In the genomic region with DNA sequence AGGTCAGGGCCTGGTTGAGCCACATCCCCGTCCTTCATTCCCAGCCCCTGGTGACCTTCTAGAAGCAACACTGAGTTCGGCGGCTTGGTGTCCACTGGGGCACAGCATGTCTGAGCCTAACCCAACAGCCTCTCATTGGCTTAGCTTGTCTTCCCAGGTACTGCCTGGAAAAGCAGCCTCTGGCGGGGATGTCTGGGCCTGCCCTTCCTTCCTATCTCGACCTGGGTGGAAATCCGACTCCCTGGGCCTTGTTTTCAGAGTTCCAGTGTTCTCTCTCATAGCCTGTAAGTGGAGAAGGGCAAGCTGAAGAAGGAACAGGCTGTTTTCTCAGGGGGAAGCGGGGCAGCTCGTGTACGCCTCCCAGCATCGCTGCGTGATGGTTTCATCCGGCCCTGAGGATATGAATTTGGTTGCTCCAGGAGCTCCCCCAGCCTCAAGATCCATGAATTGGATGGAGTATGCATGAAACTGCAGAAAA, we compare ENCODE assay signal across 8 cellular contexts.
A peak's percentile ranks its signal among the peaks of the same experiment; 100 is the strongest.
DNase-seq lines count a peak whose midpoint lies in the region; ATAC-seq, FAIRE-seq and TF ChIP-seq lines count a peak whose summit lies in the region.

No MANE protein-coding gene starts in this region.

- peak overlapping the region in 1 of 7 donors; percentile 51 for H3K4me3 Mint-ChIP-seq in CD8-positive, alpha-beta memory T cell

- peaks cover 75% of the 10 kb centered on the region for H3K4me1 ChIP-seq in CD8-positive, alpha-beta memory T cell (ENCODE audit: insufficient read depth, low read length)

- peaks cover 0 to 3% of the 10 kb centered on the region in 2 donors for H3K27me3 Mint-ChIP-seq in CD8-positive, alpha-beta memory T cell

- no peaks in the 10 kb centered on the region for H3K36me3 ChIP-seq in CD8-positive, alpha-beta memory T cell (ENCODE audit: insufficient read depth, low read length)
- H3K36me3 ChIP-seq in bronchial epithelial cell (ENCODE audit: control insufficient read depth, insufficient read depth, low read length): no peaks in the 10 kb centered on the region
- no peaks in the 10 kb centered on the region for H3K36me3 ChIP-seq in neural cell (ENCODE audit: insufficient read depth, low read length)

- no peak for TF ChIP-seq RAD21 in neural cell (conservative IDR thresholded peaks at IDR 0.05)

- FAIRE-seq in bronchial epithelial cell (lab: Jason Lieb, UNC) (no peak), GM12892 (lab: Jason Lieb, UNC) (no peak)

- peak overlapping the region; percentile 87 for H3K9ac ChIP-seq in neural cell (ENCODE audit: low read length)

- no peaks in the 10 kb centered on the region for H3K9me3 ChIP-seq in CD8-positive, alpha-beta memory T cell (ENCODE audit: low read length)
- H3K9me3 ChIP-seq in neural cell (ENCODE audit: low read length): no peaks in the 10 kb centered on the region

- peaks cover 71 to 78% (median 74%) of the 10 kb centered on the region in 3 donors for H3K4me1 Mint-ChIP-seq in CD8-positive, alpha-beta memory T cell

- H3K79me2 ChIP-seq in neural cell (replicated peaks; ENCODE audit: insufficient read depth, low read length): no peaks in the 10 kb centered on the region

- peak overlapping the region; percentile 96 for H3K27ac ChIP-seq in CD8-positive, alpha-beta memory T cell (ENCODE audit: low read depth, low read length)
- H3K27ac ChIP-seq in neural cell (ENCODE audit: low read length): peak overlapping the region; percentile 98

- peak overlapping the region; percentile 45 to 100 (median 94) for H3K27ac Mint-ChIP-seq in CD8-positive, alpha-beta memory T cell

- ATAC-seq in GM18858 (IDR thresholded peaks at IDR 0.05; ENCODE audit: unreplicated experiment) (no peak), GM21576 (IDR thresholded peaks at IDR 0.05; ENCODE audit: unreplicated experiment) (no peak)

- POLR2A ChIA-PET in CD8-positive, alpha-beta memory T cell (lab: Charles Lee): no interaction called here

- TF ChIP-seq CTCF in bronchial epithelial cell (IDR thresholded peaks at IDR 0.05; ENCODE audit: insufficient read depth, low read length, severe bottlenecking) (peak; percentile 18), neural cell (IDR thresholded peaks at IDR 0.05; ENCODE audit: poor library complexity, severe bottlenecking) (no peak)

- no peaks in the 10 kb centered on the region for H3K27me3 ChIP-seq in CD8-positive, alpha-beta memory T cell (ENCODE audit: insufficient read depth, low read length, poor library complexity, severe bottlenecking)
- no peaks in the 10 kb centered on the region for H3K27me3 ChIP-seq in bronchial epithelial cell (ENCODE audit: control insufficient read depth, insufficient read depth, low read length)
- no peaks in the 10 kb centered on the region for H3K27me3 ChIP-seq in neural cell (ENCODE audit: insufficient read depth, low read depth, low read length)

- peaks cover 31% of the 10 kb centered on the region for H3F3A ChIP-seq in neural cell (ENCODE audit: insufficient read depth, low read length, poor library complexity, severe bottlenecking)

- no peaks in the 10 kb centered on the region for H3K36me3 Mint-ChIP-seq in CD8-positive, alpha-beta memory T cell

- CTCF ChIA-PET in CD8-positive, alpha-beta memory T cell (lab: Charles Lee): interaction anchor here (0.9 kb wide), 1 partner anchor 17 kb away, joined by 3 read pairs; no protein-coding TSS in a partner anchor

- no peak overlapping the region for H3K4me2 ChIP-seq in neural cell (ENCODE audit: low read length)

- no peak overlapping the region for H2AFZ ChIP-seq in neural cell (ENCODE audit: low read depth, low read length)

- H3K9me3 Mint-ChIP-seq in CD8-positive, alpha-beta memory T cell: peaks cover 0 to 3% (median 0%) of the 10 kb centered on the region in 5 donors

- no peak overlapping the region for H3K4me3 ChIP-seq in CD8-positive, alpha-beta memory T cell (ENCODE audit: low read length)
- H3K4me3 ChIP-seq in bronchial epithelial cell (ENCODE audit: low read depth, low read length): no peak overlapping the region
- H3K4me3 ChIP-seq in neural cell (ENCODE audit: low read length): no peak overlapping the region

- no peaks in the 10 kb centered on the region for H4K20me1 ChIP-seq in neural cell (ENCODE audit: insufficient read depth)

- no peaks in the 10 kb centered on the region for H3K9me2 ChIP-seq in neural cell (ENCODE audit: insufficient read depth, low read length)

- no peak for TF ChIP-seq EP300 in neural cell (conservative IDR thresholded peaks at IDR 0.05; ENCODE audit: poor library complexity, severe bottlenecking)

- no peak for DNase-seq in CD8-positive, alpha-beta memory T cell
- DNase-seq in NCI-H2107 (lab: John Stamatoyannopoulos, UW): peak; percentile 94
- peak; percentile 92 for DNase-seq in bronchial epithelial cell (ENCODE audit: low read depth)
- no peak for DNase-seq in GM12892 (ENCODE audit: insufficient read length)
- no peak for DNase-seq in NCI-H1048 (lab: John Stamatoyannopoulos, UW)

- no peak for TF ChIP-seq POLR2A in GM12892 (IDR thresholded peaks at IDR 0.05; ENCODE audit: low read depth, low read length)

TF ChIP-seq in neural cell, 6 proteins besides CTCF, POLR2A, EP300 and RAD21:
- TF ChIP-seq POLR2AphosphoS5 (IDR thresholded peaks at IDR 0.05): no peak
- TF ChIP-seq, protein P1, sequence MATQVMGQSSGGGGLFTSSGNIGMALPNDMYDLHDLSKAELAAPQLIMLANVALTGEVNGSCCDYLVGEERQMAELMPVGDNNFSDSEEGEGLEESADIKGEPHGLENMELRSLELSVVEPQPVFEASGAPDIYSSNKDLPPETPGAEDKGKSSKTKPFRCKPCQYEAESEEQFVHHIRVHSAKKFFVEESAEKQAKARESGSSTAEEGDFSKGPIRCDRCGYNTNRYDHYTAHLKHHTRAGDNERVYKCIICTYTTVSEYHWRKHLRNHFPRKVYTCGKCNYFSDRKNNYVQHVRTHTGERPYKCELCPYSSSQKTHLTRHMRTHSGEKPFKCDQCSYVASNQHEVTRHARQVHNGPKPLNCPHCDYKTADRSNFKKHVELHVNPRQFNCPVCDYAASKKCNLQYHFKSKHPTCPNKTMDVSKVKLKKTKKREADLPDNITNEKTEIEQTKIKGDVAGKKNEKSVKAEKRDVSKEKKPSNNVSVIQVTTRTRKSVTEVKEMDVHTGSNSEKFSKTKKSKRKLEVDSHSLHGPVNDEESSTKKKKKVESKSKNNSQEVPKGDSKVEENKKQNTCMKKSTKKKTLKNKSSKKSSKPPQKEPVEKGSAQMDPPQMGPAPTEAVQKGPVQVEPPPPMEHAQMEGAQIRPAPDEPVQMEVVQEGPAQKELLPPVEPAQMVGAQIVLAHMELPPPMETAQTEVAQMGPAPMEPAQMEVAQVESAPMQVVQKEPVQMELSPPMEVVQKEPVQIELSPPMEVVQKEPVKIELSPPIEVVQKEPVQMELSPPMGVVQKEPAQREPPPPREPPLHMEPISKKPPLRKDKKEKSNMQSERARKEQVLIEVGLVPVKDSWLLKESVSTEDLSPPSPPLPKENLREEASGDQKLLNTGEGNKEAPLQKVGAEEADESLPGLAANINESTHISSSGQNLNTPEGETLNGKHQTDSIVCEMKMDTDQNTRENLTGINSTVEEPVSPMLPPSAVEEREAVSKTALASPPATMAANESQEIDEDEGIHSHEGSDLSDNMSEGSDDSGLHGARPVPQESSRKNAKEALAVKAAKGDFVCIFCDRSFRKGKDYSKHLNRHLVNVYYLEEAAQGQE (IDR thresholded peaks at IDR 0.05; ENCODE audit: borderline replicate concordance): no peak
- no peak for TF ChIP-seq EZH2 (IDR thresholded peaks at IDR 0.05; ENCODE audit: borderline replicate concordance, insufficient read depth, low read length, poor library complexity, severe bottlenecking)
- no peak for TF ChIP-seq SMC3 (conservative IDR thresholded peaks at IDR 0.05; ENCODE audit: poor library complexity)
- TF ChIP-seq MXI1 (conservative IDR thresholded peaks at IDR 0.05; ENCODE audit: poor library complexity, severe bottlenecking): no peak
- no peak for TF ChIP-seq TAF1 (IDR thresholded peaks at IDR 0.05; ENCODE audit: low read depth)
TF ChIP-seq in neural cell: peak in this region for 0.

Comparison
In these comparisons a context has a peak if more than half of its experiments do, and no peak if none do; other contexts are left out.
1. DNase-seq: peak in NCI-H2107 (single experiment) and bronchial epithelial cell (single experiment); none in CD8-positive, alpha-beta memory T cell (0 of 5), GM12892 (single experiment) and NCI-H1048 (single experiment).